In the genomic region with DNA sequence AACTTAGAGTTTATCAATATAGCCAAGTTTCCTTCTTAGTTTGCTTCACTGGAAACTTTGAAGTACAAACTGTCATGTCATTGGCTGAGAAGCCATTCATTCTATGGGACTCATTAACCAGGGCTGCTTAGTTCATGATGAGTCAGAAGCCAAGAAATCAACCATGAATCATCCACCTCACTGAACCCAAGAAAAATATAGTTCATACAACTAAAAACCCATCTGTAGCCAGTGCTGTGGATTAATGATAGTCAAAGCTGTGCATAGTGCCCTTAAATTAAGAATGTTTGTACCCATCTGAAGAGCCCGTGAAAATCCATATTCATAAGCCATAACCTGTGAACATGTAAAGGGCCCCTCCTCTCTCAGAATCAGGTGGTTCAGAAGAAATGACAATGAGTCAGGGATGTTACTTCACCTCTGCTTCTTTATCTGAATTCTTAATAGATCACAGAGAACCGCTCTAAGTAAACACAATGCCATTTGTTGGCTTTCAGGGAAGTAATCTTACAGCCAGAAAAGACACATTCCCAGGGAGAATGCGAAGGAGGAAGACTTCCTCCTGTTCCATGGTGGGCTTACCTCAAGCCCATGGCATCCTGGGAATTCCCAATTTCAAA, we compare ENCODE assay signal across 8 cellular contexts. TPM values are rescaled to one million over a fixed set of nuclear protein-coding genes. Genes with fewer than 3 reads are reported as not detected.
DNase-seq lines count a peak whose midpoint lies in the region; ATAC-seq and TF ChIP-seq lines count a peak whose summit lies in the region.

No MANE protein-coding gene starts in this region.

- H3K9me3 Mint-ChIP-seq in MCF 10A (ENCODE audit: unreplicated experiment), result no peaks in the 10 kb centered on the region

- POLR2A ChIA-PET in MCF 10A (lab: Yijun Ruan, JAX), result interaction anchor here (0.6 to 2.6 kb wide), 12 partner anchors 8 to 483 kb away, joined by 3 to 17 read pairs (median 4); partner anchors contain the start of gene MMP7

- H3K4me3 Mint-ChIP-seq in MCF 10A (ENCODE audit: unreplicated experiment), result peak overlapping the region; percentile 31

- TF ChIP-seq CTCF in GM13976 (IDR thresholded peaks at IDR 0.05; ENCODE audit: borderline replicate concordance, control extremely low read depth, extremely low read depth, insufficient read depth, missing control alignments), result no peak
- TF ChIP-seq CTCF in MCF 10A (IDR thresholded peaks at IDR 0.05; ENCODE audit: unreplicated experiment), result no peak

- in situ Hi-C loops in GM13976 (cut with MboI; ENCODE audit: low sequenced_read_pairs, unreplicated experiment), result loop anchor here (10.0 kb wide), 1 partner anchor 315 kb away; no protein-coding TSS in a partner anchor

- peak; percentile 93 for ATAC-seq in GM21737 (IDR thresholded peaks at IDR 0.05; ENCODE audit: unreplicated experiment)

- H3K36me3 Mint-ChIP-seq in MCF 10A (ENCODE audit: insufficient read depth, unreplicated experiment), result peaks cover 6% of the 10 kb centered on the region

- H3K4me3 ChIP-seq in skeletal muscle cell (ENCODE audit: low read depth, low read length), result no peak overlapping the region

- DNase-seq in GM13976 (ENCODE audit: low spot score), result peak; percentile 57
- peak; percentile 27 to 33 for DNase-seq in Kasumi-1 (lab: John Stamatoyannopoulos, UW)
- DNase-seq in MCF 10A (ENCODE audit: unreplicated experiment), result peak; percentile 92
- peak; percentile 81 for DNase-seq in skeletal muscle cell (ENCODE audit: low read depth)
- no peak for DNase-seq in 8988T
- no peak for DNase-seq in HuH-7.5 (ENCODE audit: low spot score)
- no peak for DNase-seq in NCI-H1048 (lab: John Stamatoyannopoulos, UW)

- BruUV-seq in MCF 10A (replicated peaks; lab: Mats Ljungman, UMichigan), result no TSS peak

- H3K4me1 Mint-ChIP-seq in MCF 10A (ENCODE audit: insufficient read depth, unreplicated experiment), result peaks cover 37% of the 10 kb centered on the region

- CTCF ChIA-PET in MCF 10A (lab: Yijun Ruan, JAX), result interaction anchor here (1.3 to 5.9 kb wide), 4 partner anchors 13 to 258 kb away, joined by 3 to 66 read pairs (median 4); no protein-coding TSS in a partner anchor

- intact Hi-C loops in MCF 10A (cut with micrococcal nuclease), result loop anchor here (1.0 kb wide), 1 partner anchor 35 kb away; no protein-coding TSS in a partner anchor

- no peaks in the 10 kb centered on the region for H3K27me3 Mint-ChIP-seq in MCF 10A (ENCODE audit: insufficient read depth, unreplicated experiment)

- peak overlapping the region; percentile 88 for H3K27ac Mint-ChIP-seq in MCF 10A (ENCODE audit: low read depth, unreplicated experiment)

RNA-seq across cellular contexts. Expression of gene MMP20, which starts 25.4 kb away (rescaled TPM):
- total RNA-seq in MCF 10A (2022), result not detected in 2 replicates

Comparison
In these comparisons a context has a peak if more than half of its experiments do, and no peak if none do; other contexts are left out.
1. DNase-seq: peak in GM13976 (single experiment), Kasumi-1 (2 of 2), MCF 10A (single experiment) and skeletal muscle cell (single experiment); none in 8988T (single experiment), HuH-7.5 (single experiment) and NCI-H1048 (single experiment).